Comparison of ENCODE assay signal across 28 cellular contexts in genomic region chr3:100080573-100080972, GRCh38. TPM values are rescaled to one million over a fixed set of nuclear protein-coding genes. Genes with fewer than 3 reads are reported as not detected.
A peak's percentile ranks its signal among the peaks of the same experiment; 100 is the strongest.
DNase-seq lines count a peak whose midpoint lies in the region; ATAC-seq and TF ChIP-seq lines count a peak whose summit lies in the region.
"Had no signal": no experiment of that assay in that cellular context is flagged by ENCODE, and none has a peak within 500 bp of the region (broad histone marks: within the 10 kb centered on the region; RNA-seq: fewer than 3 reads in every experiment).

No MANE protein-coding gene starts in this region.

- no peak overlapping the region for H3K9ac ChIP-seq in mesendoderm (ENCODE audit: low read length)
- H3K9ac ChIP-seq: parathyroid adenoma had no signal

- DNase-seq in NCI-H146 treated with DMSO at 0.1 percent for 48 hours (lab: John Stamatoyannopoulos, UW; ENCODE audit: unreplicated experiment) (peak; percentile 18), erythroblast (lab: John Stamatoyannopoulos, UW) (peak; percentile 8 to 46), mesendoderm (no peak), thoracic aorta (ENCODE audit: low spot score) (no peak), NCI-H524 treated with DMSO at 0.1 percent for 48 hours (lab: John Stamatoyannopoulos, UW) (no peak), T-helper 17 cell (no peak)
- no peak for DNase-seq in CD4-positive, alpha-beta T cell
- DNase-seq: activated CD4-positive, alpha-beta T cell treated with anti-CD3 and anti-CD28 coated beads for 36 hours; activated naive CD4-positive, alpha-beta T cell treated with anti-CD3 and anti-CD28 coated beads, Interleukin-2, amount 10 ng/mL, durations not matched to agents 7 days and 5 days; activated T-cell treated with anti-CD3 and anti-CD28 coated beads, Interleukin-2, amount 50 U/mL, for 72 hours; amygdala; CD4-positive, CD25-positive, alpha-beta regulatory T cell; effector CD4-positive, alpha-beta T cell; natural killer cell; NCI-H1105; NCI-H2081 treated with DMSO at 0.1 percent for 48 hours; NK-92 treated with Interleukin-12 subunit alpha and Interleukin-12 subunit beta, amount 100 ng/mL, for 24 hours; SJCRH30; stimulated activated CD4-positive, alpha-beta T cell treated with anti-CD3 and anti-CD28 coated beads, Interleukin-2, amount 100 ng/mL, for 24 hours; stimulated activated naive B cell treated with anti-CD40 and anti-IgM and Interleukin-4, amounts not matched to agents 10 μg/mL and 1 μg/mL and 100 μg/mL, for 72 hours; testis had no signal

- H3K79me1 ChIP-seq in mesendoderm (ENCODE audit: low read length) = no peaks in the 10 kb centered on the region

- TF ChIP-seq POLR2A in erythroblast (IDR thresholded peaks at IDR 0.05; ENCODE audit: low read length) = no peak

- H3K36me3 ChIP-seq in mesendoderm (ENCODE audit: control insufficient read depth, insufficient read depth, low read length) (no peaks in the 10 kb centered on the region), thoracic aorta (no peaks in the 10 kb centered on the region)
- H3K36me3 ChIP-seq: SJCRH30 had no signal

- no peak overlapping the region for H3K4ac ChIP-seq in mesendoderm (ENCODE audit: low read depth, low read length)

- ATAC-seq in thoracic aorta (ENCODE audit: insufficient number of reproducible peaks, low FRiP score, low read depth) (peak; percentile 66), T-helper 17 cell (no peak)
- no peak for ATAC-seq in CD4-positive, alpha-beta T cell (ENCODE audit: poor library complexity)
- ATAC-seq: activated CD4-positive, alpha-beta T cell treated with anti-CD3 and anti-CD28 coated beads for 36 hours; activated T-cell treated with anti-CD3 and anti-CD28 coated beads, Interleukin-2, amount 50 U/mL, for 72 hours; GM12878; natural killer cell; Panc1; stimulated activated naive B cell treated with anti-CD40 and anti-IgM and Interleukin-4, amounts not matched to agents 10 μg/mL and 1 μg/mL and 100 μg/mL, for 72 hours had no signal

- no peaks in the 10 kb centered on the region for H3K9me3 ChIP-seq in thoracic aorta
- H3K9me3 ChIP-seq in CD4-positive, alpha-beta T cell (ENCODE audit: control insufficient read depth, low read length) = no peaks in the 10 kb centered on the region
- no peaks in the 10 kb centered on the region for H3K9me3 ChIP-seq in T-helper 17 cell (ENCODE audit: control insufficient read depth, low read length, poor library complexity, severe bottlenecking)
- H3K9me3 ChIP-seq: testis had no signal

- intact Hi-C loops in CD4-positive, alpha-beta T cell (cut with DNase I, micrococcal nuclease) = no loop called here

- no peak overlapping the region for H2BK5ac ChIP-seq in mesendoderm (ENCODE audit: low read length)

- H3K56ac ChIP-seq in mesendoderm (ENCODE audit: low read length) = no peak overlapping the region

- H3K79me2 ChIP-seq in mesendoderm (ENCODE audit: control insufficient read depth, insufficient read depth, low read length) = no peaks in the 10 kb centered on the region
- H3K79me2 ChIP-seq: parathyroid adenoma had no signal

- no peaks in the 10 kb centered on the region for H3K9me3 Mint-ChIP-seq in CD4-positive, alpha-beta T cell
- H3K9me3 Mint-ChIP-seq: activated T-cell treated with anti-CD3 and anti-CD28 coated beads, Interleukin-2, amount 50 U/mL, for 72 hours; memory B cell; natural killer cell; stimulated activated naive B cell treated with anti-CD40 and anti-IgM and Interleukin-4, amounts not matched to agents 10 μg/mL and 1 μg/mL and 100 μg/mL, for 72 hours; T-helper 1 cell treated with Interleukin-12 subunit alpha and Interleukin-12 subunit beta and Interleukin-4 antibody, amounts not matched to agents 30 μg/mL and 1 μg/mL, for 36 hours had no signal

- H3K27me3 ChIP-seq in mesendoderm (ENCODE audit: insufficient read depth, low read length, poor library complexity) (no peaks in the 10 kb centered on the region), thoracic aorta (replicated peaks; ENCODE audit: insufficient read depth) (no peaks in the 10 kb centered on the region)
- no peaks in the 10 kb centered on the region for H3K27me3 ChIP-seq in CD4-positive, alpha-beta T cell (ENCODE audit: control insufficient read depth, insufficient read depth, low read length)
- H3K27me3 ChIP-seq: SJCRH30, testis had no signal

- CTCF ChIA-PET in CD4-positive, alpha-beta T cell (lab: Charles Lee) = no interaction called here

- peaks cover 12% of the 10 kb centered on the region for H3K4me1 Mint-ChIP-seq in CD4-positive, alpha-beta T cell (ENCODE audit: low read depth)
- H3K4me1 Mint-ChIP-seq in T-helper 17 cell = peaks cover 3% of the 10 kb centered on the region

- H3K4me3 ChIP-seq in mesendoderm (ENCODE audit: low read length) (no peak overlapping the region), thoracic aorta (no peak overlapping the region)
- H3K4me3 ChIP-seq: GM12878, SJCRH30, skin epidermis, testis had no signal

- peak overlapping the region; percentile 57 for H2BK15ac ChIP-seq in mesendoderm (replicated peaks; ENCODE audit: low read depth)

- H3K4me1 ChIP-seq in mesendoderm (ENCODE audit: control insufficient read depth, low read depth, low read length) = peaks cover 2% of the 10 kb centered on the region
- peaks cover 23 to 58% of the 10 kb centered on the region in 2 donors for H3K4me1 ChIP-seq in thoracic aorta (ENCODE audit: control insufficient read depth in 1 of 2, low read depth in 2 of 2)
- H3K4me1 ChIP-seq: parathyroid adenoma, testis had no signal

- H3K18ac ChIP-seq in mesendoderm (ENCODE audit: low read length) = no peak overlapping the region

- no peak overlapping the region for H3K4me3 Mint-ChIP-seq in CD4-positive, alpha-beta T cell
- no peak overlapping the region for H3K4me3 Mint-ChIP-seq in T-helper 17 cell
- H3K4me3 Mint-ChIP-seq: activated CD4-positive, alpha-beta T cell treated with anti-CD3 and anti-CD28 coated beads for 36 hours; activated naive CD4-positive, alpha-beta T cell treated with anti-CD3 and anti-CD28 coated beads, Interleukin-2, amount 10 ng/mL, durations not matched to agents 7 days and 5 days; activated T-cell treated with anti-CD3 and anti-CD28 coated beads, Interleukin-2, amount 50 U/mL, for 72 hours; CD4-positive, CD25-positive, alpha-beta regulatory T cell; memory B cell; natural killer cell; stimulated activated naive B cell treated with anti-CD40 and anti-IgM and Interleukin-4, amounts not matched to agents 10 μg/mL and 1 μg/mL and 100 μg/mL, for 72 hours; T-helper 1 cell treated with Interleukin-12 subunit alpha and Interleukin-12 subunit beta and Interleukin-4 antibody, amounts not matched to agents 30 μg/mL and 1 μg/mL, for 36 hours had no signal

- no peak overlapping the region for H2BK120ac ChIP-seq in mesendoderm (ENCODE audit: low read depth, low read length)

- H3K27ac ChIP-seq in mesendoderm (ENCODE audit: low read depth, low read length) (no peak overlapping the region), thoracic aorta (peak overlapping the region; percentile 89 to 90)
- H3K27ac ChIP-seq in CD4-positive, alpha-beta T cell (ENCODE audit: low read depth, low read length) = no peak overlapping the region
- H3K27ac ChIP-seq: parathyroid adenoma, SJCRH30, testis had no signal

- H2AK5ac ChIP-seq in mesendoderm (ENCODE audit: low read length) = no peak overlapping the region

- TF ChIP-seq CTCF in thoracic aorta (IDR thresholded peaks at IDR 0.05) = no peak
- TF ChIP-seq CTCF in CD4-positive, alpha-beta T cell (IDR thresholded peaks at IDR 0.05) = no peak

- no peak overlapping the region for H3K4me2 ChIP-seq in mesendoderm (ENCODE audit: low read length)

- H3K27ac Mint-ChIP-seq in CD4-positive, alpha-beta T cell = no peak overlapping the region
- no peak overlapping the region for H3K27ac Mint-ChIP-seq in T-helper 17 cell
- H3K27ac Mint-ChIP-seq: activated CD4-positive, alpha-beta T cell treated with anti-CD3 and anti-CD28 coated beads for 36 hours; activated naive CD4-positive, alpha-beta T cell treated with anti-CD3 and anti-CD28 coated beads, Interleukin-2, amount 10 ng/mL, durations not matched to agents 7 days and 5 days; activated T-cell treated with anti-CD3 and anti-CD28 coated beads, Interleukin-2, amount 50 U/mL, for 72 hours; CD4-positive, CD25-positive, alpha-beta regulatory T cell; memory B cell; natural killer cell; stimulated activated naive B cell treated with anti-CD40 and anti-IgM and Interleukin-4, amounts not matched to agents 10 μg/mL and 1 μg/mL and 100 μg/mL, for 72 hours; T-helper 1 cell treated with Interleukin-12 subunit alpha and Interleukin-12 subunit beta and Interleukin-4 antibody, amounts not matched to agents 30 μg/mL and 1 μg/mL, for 36 hours had no signal

- no peak overlapping the region for H4K5ac ChIP-seq in mesendoderm (ENCODE audit: low read length)

- H3K36me3 Mint-ChIP-seq in CD4-positive, alpha-beta T cell (ENCODE audit: low read depth) = no peaks in the 10 kb centered on the region
- H3K36me3 Mint-ChIP-seq in T-helper 17 cell (ENCODE audit: low read depth) = no peaks in the 10 kb centered on the region
- H3K36me3 Mint-ChIP-seq: memory B cell, natural killer cell had no signal

- no CpG with 5 or more reads among the region's 2 CpGs for WGBS in mesendoderm (ENCODE audit: extremely low coverage, insufficient coverage, low lambda C conversion rate)

- H3K27me3 Mint-ChIP-seq in CD4-positive, alpha-beta T cell = no peaks in the 10 kb centered on the region
- H3K27me3 Mint-ChIP-seq in T-helper 17 cell = no peaks in the 10 kb centered on the region
- H3K27me3 Mint-ChIP-seq: activated CD4-positive, alpha-beta T cell treated with anti-CD3 and anti-CD28 coated beads for 36 hours; activated naive CD4-positive, alpha-beta T cell treated with anti-CD3 and anti-CD28 coated beads, Interleukin-2, amount 10 ng/mL, durations not matched to agents 7 days and 5 days; CD4-positive, CD25-positive, alpha-beta regulatory T cell; memory B cell; stimulated activated naive B cell treated with anti-CD40 and anti-IgM and Interleukin-4, amounts not matched to agents 10 μg/mL and 1 μg/mL and 100 μg/mL, for 72 hours had no signal

- no peak overlapping the region for H4K8ac ChIP-seq in mesendoderm (ENCODE audit: low read depth, low read length)

- H3K23ac ChIP-seq in mesendoderm (ENCODE audit: low read length) = no peak overlapping the region

- POLR2A ChIA-PET in CD4-positive, alpha-beta T cell (lab: Charles Lee) = interaction anchor here (1.3 kb wide), 1 partner anchor 9 kb away, joined by 4 read pairs; no protein-coding TSS in a partner anchor

RNA-seq across cellular contexts. Expression of gene FILIP1L, which starts 33.7 kb away (rescaled TPM):
- polyA plus RNA-seq in mesendoderm (2013, experiment 1 of 2) = 1.7 TPM
- 1.5 TPM for polyA plus RNA-seq in mesendoderm (2013, experiment 2 of 2)
- total RNA-seq in thoracic aorta = 100 to 1,000 TPM; 270 to 279 TPM
- total RNA-seq in CD4-positive, alpha-beta T cell = under 1 TPM; 0.08 to 0.28 TPM
- under 1 TPM in 1 of 2 donors, not detected in 1; 0.82 TPM for total RNA-seq in T-helper 17 cell
- total RNA-seq: HT1080 had no signal

Comparison
In these comparisons a context has a peak if more than half of its experiments do, and no peak if none do; other contexts are left out.
1. DNase-seq: peak in NCI-H146 treated with DMSO at 0.1 percent for 48 hours (single experiment) and erythroblast (2 of 2); none in mesendoderm (single experiment), thoracic aorta (single experiment), NCI-H524 treated with DMSO at 0.1 percent for 48 hours (single experiment), CD4-positive, alpha-beta T cell (0 of 10) and T-helper 17 cell (0 of 3).
2. H3K27ac ChIP-seq: peak in thoracic aorta (2 of 2); none in mesendoderm (single experiment) and CD4-positive, alpha-beta T cell (single experiment).
3. RNA of gene FILIP1L, which starts 33.7 kb away (total RNA-seq): 270 to 279 TPM in thoracic aorta; 0.82 TPM in T-helper 17 cell and 0.08 to 0.28 TPM in CD4-positive, alpha-beta T cell; every median in the first group is over 100 times any median in the second.